In genomic region chr12:3078086-3078820, GRCh38 we compare ENCODE assay signal across 8 cellular contexts. TPM values are rescaled to one million over a fixed set of nuclear protein-coding genes. Genes with fewer than 3 reads are reported as not detected.
DNase-seq lines count a peak whose midpoint lies in the region; ATAC-seq and TF ChIP-seq lines count a peak whose summit lies in the region.

No MANE protein-coding gene starts in this region.

- no peaks in the 10 kb centered on the region for H3K9me3 Mint-ChIP-seq in T-helper 1 cell treated with Interleukin-12 subunit alpha and Interleukin-12 subunit beta and Interleukin-4 antibody, amounts not matched to agents 30 μg/mL and 1 μg/mL, for 36 hours
- no peaks in the 10 kb centered on the region for H3K9me3 Mint-ChIP-seq in activated naive CD8-positive, alpha-beta T cell treated with anti-CD3 and anti-CD28 coated beads, Interleukin-2, amount 10 ng/mL, durations not matched to agents 7 days and 5 days

- H3K4me3 Mint-ChIP-seq in T-helper 1 cell treated with Interleukin-12 subunit alpha and Interleukin-12 subunit beta and Interleukin-4 antibody, amounts not matched to agents 30 μg/mL and 1 μg/mL, for 36 hours, result peak overlapping the region; percentile 64
- peak overlapping the region; percentile 44 for H3K4me3 Mint-ChIP-seq in activated naive CD8-positive, alpha-beta T cell treated with anti-CD3 and anti-CD28 coated beads, Interleukin-2, amount 10 ng/mL, durations not matched to agents 7 days and 5 days

- H3K36me3 Mint-ChIP-seq in T-helper 1 cell treated with Interleukin-12 subunit alpha and Interleukin-12 subunit beta and Interleukin-4 antibody, amounts not matched to agents 30 μg/mL and 1 μg/mL, for 36 hours (ENCODE audit: low read depth), result no peaks in the 10 kb centered on the region
- no peaks in the 10 kb centered on the region for H3K36me3 Mint-ChIP-seq in activated naive CD8-positive, alpha-beta T cell treated with anti-CD3 and anti-CD28 coated beads, Interleukin-2, amount 10 ng/mL, durations not matched to agents 7 days and 5 days

- DNase-seq in T-helper 1 cell (no peak), left lung (no peak), testis (no peak)
- DNase-seq in activated naive CD8-positive, alpha-beta T cell treated with anti-CD3 and anti-CD28 coated beads, Interleukin-2, amount 10 ng/mL, durations not matched to agents 7 days and 5 days, result no peak
- no peak for DNase-seq in stimulated activated CD4-positive, alpha-beta T cell treated with anti-CD3 and anti-CD28 coated beads, Interleukin-12 subunit alpha, Interleukin-12 subunit beta, amount 100 ng/mL, for 4 hours
- no peak for DNase-seq in stimulated activated CD4-positive, alpha-beta T cell treated with anti-CD3 and anti-CD28 coated beads, Interleukin-4, amount 100 ng/mL, for 24 hours

- no peak for ATAC-seq in activated naive CD8-positive, alpha-beta T cell treated with anti-CD3 and anti-CD28 coated beads, Interleukin-2, amount 10 ng/mL, durations not matched to agents 7 days and 5 days (ENCODE audit: low read depth)
- ATAC-seq in left lung (no peak), HG02938 (IDR thresholded peaks at IDR 0.05; ENCODE audit: unreplicated experiment) (no peak)

- no peak for TF ChIP-seq POLR2A in testis (IDR thresholded peaks at IDR 0.05)

- H3K9me3 ChIP-seq in left lung (no peaks in the 10 kb centered on the region), testis (no peaks in the 10 kb centered on the region)

- TF ChIP-seq CTCF in left lung (IDR thresholded peaks at IDR 0.05) (no peak), testis (IDR thresholded peaks at IDR 0.05) (no peak)

- intact Hi-C loops in left lung (cut with DNase I) (no loop called here), testis (cut with DNase I; ENCODE audit: low total_unique reads) (loop anchor here (10.0 kb wide), 1 partner anchor 57 kb away; no protein-coding TSS in a partner anchor)

- H3K27me3 ChIP-seq in left lung (peaks cover 0 to 40% of the 10 kb centered on the region in 2 donors), testis (no peaks in the 10 kb centered on the region)

- no peaks in the 10 kb centered on the region for H3K36me3 ChIP-seq in left lung
- no peaks in the 10 kb centered on the region for H3K36me3 ChIP-seq in testis (ENCODE audit: low read depth, missing control alignments)

- WGBS in testis, 2 donors, result 35 to 40% methylated on average over 10 of the region's 10 CpGs

- peaks cover 28% of the 10 kb centered on the region for H3K27me3 Mint-ChIP-seq in T-helper 1 cell treated with Interleukin-12 subunit alpha and Interleukin-12 subunit beta and Interleukin-4 antibody, amounts not matched to agents 30 μg/mL and 1 μg/mL, for 36 hours (ENCODE audit: low read depth)
- peaks cover 26% of the 10 kb centered on the region for H3K27me3 Mint-ChIP-seq in activated naive CD8-positive, alpha-beta T cell treated with anti-CD3 and anti-CD28 coated beads, Interleukin-2, amount 10 ng/mL, durations not matched to agents 7 days and 5 days

- H3K4me1 ChIP-seq in left lung (peaks cover 4 to 27% of the 10 kb centered on the region in 2 donors), testis (peaks cover 11% of the 10 kb centered on the region)

- peak overlapping the region; percentile 68 to 72 for H3K4me3 ChIP-seq in left lung
- peak overlapping the region; percentile 81 to 97 for H3K4me3 ChIP-seq in testis

- POLR2A ChIA-PET in activated naive CD8-positive, alpha-beta T cell treated with anti-CD3 and anti-CD28 coated beads, Interleukin-2, amount 10 ng/mL, durations not matched to agents 7 days and 5 days (lab: Charles Lee), result interaction anchor here (0.7 kb wide), 1 partner anchor 10 kb away, joined by 3 read pairs; no protein-coding TSS in a partner anchor

- H3K4me1 Mint-ChIP-seq in T-helper 1 cell treated with Interleukin-12 subunit alpha and Interleukin-12 subunit beta and Interleukin-4 antibody, amounts not matched to agents 30 μg/mL and 1 μg/mL, for 36 hours (ENCODE audit: low read depth), result peaks cover 7% of the 10 kb centered on the region
- H3K4me1 Mint-ChIP-seq in activated naive CD8-positive, alpha-beta T cell treated with anti-CD3 and anti-CD28 coated beads, Interleukin-2, amount 10 ng/mL, durations not matched to agents 7 days and 5 days, result no peaks in the 10 kb centered on the region

- no peak overlapping the region for H3K27ac Mint-ChIP-seq in T-helper 1 cell treated with Interleukin-12 subunit alpha and Interleukin-12 subunit beta and Interleukin-4 antibody, amounts not matched to agents 30 μg/mL and 1 μg/mL, for 36 hours
- no peak overlapping the region for H3K27ac Mint-ChIP-seq in activated naive CD8-positive, alpha-beta T cell treated with anti-CD3 and anti-CD28 coated beads, Interleukin-2, amount 10 ng/mL, durations not matched to agents 7 days and 5 days

- H3K27ac ChIP-seq in left lung (peak overlapping the region; percentile 81 to 82), testis (peak overlapping the region in 1 of 2 donors; percentile 87)

RNA-seq across cellular contexts. Expression of gene TSPAN9, which starts 1.1 kb away (rescaled TPM):
- under 1 TPM; 0.42 to 0.60 TPM for total RNA-seq in activated naive CD8-positive, alpha-beta T cell treated with anti-CD3 and anti-CD28 coated beads, Interleukin-2, amount 10 ng/mL, durations not matched to agents 7 days and 5 days
- total RNA-seq in left lung (10 to 100 TPM; 35.6 to 36.8 TPM), testis (10 to 100 TPM; 19.8 to 23.5 TPM)
- polyA plus RNA-seq in testis (ENCODE audit: insufficient read depth, low read depth, low replicate concordance), result 14.2 TPM

Comparison
In these comparisons a context has a peak if more than half of its experiments do, and no peak if none do; other contexts are left out.
1. RNA of gene TSPAN9, which starts 1.1 kb away (total RNA-seq): 35.6 to 36.8 TPM in left lung and 19.8 to 23.5 TPM in testis; 0.42 to 0.60 TPM in activated naive CD8-positive, alpha-beta T cell treated with anti-CD3 and anti-CD28 coated beads, Interleukin-2, amount 10 ng/mL, durations not matched to agents 7 days and 5 days; every median in the first group is over 10 times any median in the second.